ENCODE assay signal across 20 cellular contexts in genomic region chr12:49471557-49471956, GRCh38.
"Had no signal": no experiment of that assay in that cellular context is flagged by ENCODE, and none has a peak within 500 bp of the region (broad histone marks: within the 10 kb centered on the region; RNA-seq: fewer than 3 reads in every experiment).

No MANE protein-coding gene starts in this region.

- H3K4me3 Mint-ChIP-seq: activated CD4-positive, alpha-beta T cell treated with anti-CD3 and anti-CD28 coated beads, Interleukin-2, amount 10 ng/mL, durations not matched to agents 7 days and 5 days; activated CD8-positive, alpha-beta memory T cell treated with anti-CD3 and anti-CD28 coated beads, Interleukin-2, amount 10 ng/mL, durations not matched to agents 7 days and 5 days; activated CD8-positive, alpha-beta T cell treated with anti-CD3 and anti-CD28 coated beads for 36 hours; activated naive CD4-positive, alpha-beta T cell treated with anti-CD3 and anti-CD28 coated beads, Interleukin-2, amount 10 ng/mL, durations not matched to agents 7 days and 5 days; endodermal cell; natural killer cell treated with Interleukin-12 subunit alpha and Interleukin-12 subunit beta and Interleukin-15 and Interleukin-18, amount 100 ng/mL, for 72 hours had no signal

- H3K4me1 Mint-ChIP-seq: activated CD4-positive, alpha-beta T cell treated with anti-CD3 and anti-CD28 coated beads, Interleukin-2, amount 10 ng/mL, durations not matched to agents 7 days and 5 days; activated CD8-positive, alpha-beta memory T cell treated with anti-CD3 and anti-CD28 coated beads, Interleukin-2, amount 10 ng/mL, durations not matched to agents 7 days and 5 days had no signal

- DNase-seq: activated CD4-positive, alpha-beta T cell treated with anti-CD3 and anti-CD28 coated beads, Interleukin-2, amount 10 ng/mL, durations not matched to agents 7 days and 5 days; activated CD4-positive, CD25-positive, alpha-beta regulatory T cell treated with anti-CD3 and anti-CD28 coated beads, Interleukin-2, amount 50 U/mL, for 72 hours; activated CD8-positive, alpha-beta memory T cell treated with anti-CD3 and anti-CD28 coated beads, Interleukin-2, amount 10 ng/mL, durations not matched to agents 7 days and 5 days; activated CD8-positive, alpha-beta T cell treated with anti-CD3 and anti-CD28 coated beads for 36 hours; activated effector memory CD4-positive, alpha-beta T cell treated with anti-CD3 and anti-CD28 coated beads, Interleukin-2, amount 50 U/mL, for 16 hours; activated naive CD4-positive, alpha-beta T cell treated with anti-CD3 and anti-CD28 coated beads, Interleukin-2, amount 10 ng/mL, durations not matched to agents 7 days and 5 days; activated T-cell treated with anti-CD3 and anti-CD28 coated beads for 4 hours; amygdala; cortex of kidney; endodermal cell; heart left ventricle; midbrain; ovary; spleen; stimulated activated CD4-positive, alpha-beta T cell treated with anti-CD3 and anti-CD28 coated beads, Interleukin-4, amount 100 ng/mL, for 1 hour; stimulated activated naive CD4-positive, alpha-beta T cell treated with Interleukin-2 at 50 U/mL for 16 hours; upper lobe of left lung; WERI-Rb-1 had no signal

- H3K36me3 Mint-ChIP-seq: activated CD8-positive, alpha-beta memory T cell treated with anti-CD3 and anti-CD28 coated beads, Interleukin-2, amount 10 ng/mL, durations not matched to agents 7 days and 5 days; activated naive CD4-positive, alpha-beta T cell treated with anti-CD3 and anti-CD28 coated beads, Interleukin-2, amount 10 ng/mL, durations not matched to agents 7 days and 5 days; natural killer cell treated with Interleukin-12 subunit alpha and Interleukin-12 subunit beta and Interleukin-15 and Interleukin-18, amount 100 ng/mL, for 72 hours had no signal

- H3K27ac Mint-ChIP-seq: activated CD4-positive, alpha-beta T cell treated with anti-CD3 and anti-CD28 coated beads, Interleukin-2, amount 10 ng/mL, durations not matched to agents 7 days and 5 days; activated CD8-positive, alpha-beta memory T cell treated with anti-CD3 and anti-CD28 coated beads, Interleukin-2, amount 10 ng/mL, durations not matched to agents 7 days and 5 days; activated CD8-positive, alpha-beta T cell treated with anti-CD3 and anti-CD28 coated beads for 36 hours; activated naive CD4-positive, alpha-beta T cell treated with anti-CD3 and anti-CD28 coated beads, Interleukin-2, amount 10 ng/mL, durations not matched to agents 7 days and 5 days; endodermal cell; natural killer cell treated with Interleukin-12 subunit alpha and Interleukin-12 subunit beta and Interleukin-15 and Interleukin-18, amount 100 ng/mL, for 72 hours had no signal

- H3K9me3 Mint-ChIP-seq: activated CD4-positive, alpha-beta T cell treated with anti-CD3 and anti-CD28 coated beads, Interleukin-2, amount 10 ng/mL, durations not matched to agents 7 days and 5 days; activated CD8-positive, alpha-beta T cell treated with anti-CD3 and anti-CD28 coated beads for 36 hours; activated naive CD4-positive, alpha-beta T cell treated with anti-CD3 and anti-CD28 coated beads, Interleukin-2, amount 10 ng/mL, durations not matched to agents 7 days and 5 days; endodermal cell; natural killer cell treated with Interleukin-12 subunit alpha and Interleukin-12 subunit beta and Interleukin-15 and Interleukin-18, amount 100 ng/mL, for 72 hours had no signal

- H3K27me3 Mint-ChIP-seq: activated CD4-positive, alpha-beta T cell treated with anti-CD3 and anti-CD28 coated beads, Interleukin-2, amount 10 ng/mL, durations not matched to agents 7 days and 5 days; activated CD8-positive, alpha-beta memory T cell treated with anti-CD3 and anti-CD28 coated beads, Interleukin-2, amount 10 ng/mL, durations not matched to agents 7 days and 5 days; activated CD8-positive, alpha-beta T cell treated with anti-CD3 and anti-CD28 coated beads for 36 hours; activated naive CD4-positive, alpha-beta T cell treated with anti-CD3 and anti-CD28 coated beads, Interleukin-2, amount 10 ng/mL, durations not matched to agents 7 days and 5 days; natural killer cell treated with Interleukin-12 subunit alpha and Interleukin-12 subunit beta and Interleukin-15 and Interleukin-18, amount 100 ng/mL, for 72 hours had no signal

- ATAC-seq: activated CD8-positive, alpha-beta memory T cell treated with anti-CD3 and anti-CD28 coated beads, Interleukin-2, amount 10 ng/mL, durations not matched to agents 7 days and 5 days; activated CD8-positive, alpha-beta T cell treated with anti-CD3 and anti-CD28 coated beads for 36 hours; gastroesophageal sphincter; heart left ventricle; natural killer cell treated with Interleukin-12 subunit alpha and Interleukin-12 subunit beta and Interleukin-15 and Interleukin-18, amount 100 ng/mL, for 72 hours had no signal
